In genomic region chr13:100707818-100708740, GRCh38 we compare ENCODE assay signal across 15 cellular contexts.
DNase-seq lines count a peak whose midpoint lies in the region; ATAC-seq and TF ChIP-seq lines count a peak whose summit lies in the region.
"Had no signal": no experiment of that assay in that cellular context is flagged by ENCODE, and none has a peak within 500 bp of the region (broad histone marks: within the 10 kb centered on the region; RNA-seq: fewer than 3 reads in every experiment).

No MANE protein-coding gene starts in this region.

- H3K27ac ChIP-seq in brain microvascular endothelial cell, result no peak overlapping the region
- H3K27ac ChIP-seq: coronary artery, esophagus muscularis mucosa, neutrophil had no signal

- no peaks in the 10 kb centered on the region for H3K36me3 ChIP-seq in brain microvascular endothelial cell (replicated peaks)
- H3K36me3 ChIP-seq: esophagus muscularis mucosa, neutrophil had no signal

- TF ChIP-seq CTCF in astrocyte of the cerebellum (IDR thresholded peaks at IDR 0.05; ENCODE audit: low read depth, low read length, missing control alignments) (no peak), retinal pigment epithelial cell (conservative IDR thresholded peaks at IDR 0.05; ENCODE audit: low read depth, low read length) (no peak), brain microvascular endothelial cell (IDR thresholded peaks at IDR 0.05; ENCODE audit: low read depth, low read length, missing control alignments) (no peak)

- ATAC-seq in HG03196 (IDR thresholded peaks at IDR 0.05; ENCODE audit: unreplicated experiment), result no peak
- ATAC-seq in GM18870 (IDR thresholded peaks at IDR 0.05; ENCODE audit: unreplicated experiment), result no peak

- H3K27me3 ChIP-seq in brain microvascular endothelial cell (replicated peaks), result no peaks in the 10 kb centered on the region
- H3K27me3 ChIP-seq: esophagus muscularis mucosa, neutrophil had no signal

- in situ Hi-C loops in KBM-7 (cut with MboI; ENCODE audit: low pct_unique_long_range_greater_than_20kb, low sequenced_read_pairs), result no loop called here
- in situ Hi-C loops in astrocyte of the cerebellum (cut with HindIII; ENCODE audit: low sequenced_read_pairs), result no loop called here
- in situ Hi-C loops in brain microvascular endothelial cell (cut with HindIII; ENCODE audit: low pct_ligation_motif_present, low sequenced_read_pairs), result no loop called here

- no peak overlapping the region for H3K4me3 ChIP-seq in astrocyte of the cerebellum (ENCODE audit: low read depth, low read length)
- H3K4me3 ChIP-seq in retinal pigment epithelial cell (ENCODE audit: low read length), result no peak overlapping the region
- H3K4me3 ChIP-seq in brain microvascular endothelial cell (ENCODE audit: low read depth, low read length), result no peak overlapping the region
- H3K4me3 ChIP-seq: coronary artery, esophagus muscularis mucosa, smooth muscle cell had no signal

- DNase-seq in activated CD8-positive, alpha-beta memory T cell treated with anti-CD3 and anti-CD28 coated beads, Interleukin-2, amount 50 U/mL, for 48 hours, result peak; percentile 58
- no peak for DNase-seq in activated CD8-positive, alpha-beta memory T cell treated with anti-CD3 and anti-CD28 coated beads, Interleukin-2, amount 50 U/mL, for 4 hours
- DNase-seq in KBM-7, result peak; percentile 48
- DNase-seq in astrocyte of the cerebellum (ENCODE audit: low read depth), result peak; percentile 97
- DNase-seq in retinal pigment epithelial cell (ENCODE audit: low read depth), result peak; percentile 25
- no peak for DNase-seq in brain microvascular endothelial cell
- DNase-seq: NCI-H1694 treated with DMSO at 0.1 percent for 48 hours, NCI-H526, T-helper 9 cell had no signal

Comparison
In these comparisons a context has a peak if more than half of its experiments do, and no peak if none do; other contexts are left out.
1. DNase-seq: peak in activated CD8-positive, alpha-beta memory T cell treated with anti-CD3 and anti-CD28 coated beads, Interleukin-2, amount 50 U/mL, for 48 hours (single experiment), KBM-7 (single experiment), astrocyte of the cerebellum (single experiment) and retinal pigment epithelial cell (single experiment); none in activated CD8-positive, alpha-beta memory T cell treated with anti-CD3 and anti-CD28 coated beads, Interleukin-2, amount 50 U/mL, for 4 hours (single experiment) and brain microvascular endothelial cell (single experiment).